In genomic region chr1:14881775-14882672, GRCh38 we compare ENCODE assay signal across 11 cellular contexts.
A peak's percentile ranks its signal among the peaks of the same experiment; 100 is the strongest.
DNase-seq lines count a peak whose midpoint lies in the region; ATAC-seq, FAIRE-seq and TF ChIP-seq lines count a peak whose summit lies in the region.
"Had no signal": no experiment of that assay in that cellular context is flagged by ENCODE, and none has a peak within 500 bp of the region (broad histone marks: within the 10 kb centered on the region; RNA-seq: fewer than 3 reads in every experiment).

No MANE protein-coding gene starts in this region.

- intact Hi-C loops in activated naive CD4-positive, alpha-beta T cell treated with anti-CD3 and anti-CD28 coated beads for 36 hours (cut with micrococcal nuclease): no loop called here

- H3K27ac ChIP-seq in astrocyte (ENCODE audit: low read depth, low read length) (no peak overlapping the region), small intestine (ENCODE audit: low read depth in 1 of 2, low read length in 1 of 2) (no peak overlapping the region)
- H3K27ac ChIP-seq: heart right ventricle had no signal

- WGBS in small intestine, 3 donors: 41 to 63% (median 45%) methylated on average over 9 of the region's 9 CpGs

- H3K4me3 Mint-ChIP-seq in astrocyte (ENCODE audit: unreplicated experiment): no peak overlapping the region
- H3K4me3 Mint-ChIP-seq in activated naive CD4-positive, alpha-beta T cell treated with anti-CD3 and anti-CD28 coated beads for 36 hours: no peak overlapping the region
- no peak overlapping the region for H3K4me3 Mint-ChIP-seq in stimulated activated effector memory CD8-positive, alpha-beta T cell treated with anti-CD3 and anti-CD28 coated beads, Interleukin-12 subunit alpha, Interleukin-12 subunit beta, amount 100 ng/mL, for 72 hours

- H3K36me3 ChIP-seq in astrocyte (ENCODE audit: insufficient read depth, low read length): no peaks in the 10 kb centered on the region
- H3K36me3 ChIP-seq in small intestine (ENCODE audit: control insufficient read depth in 2 of 2, insufficient read depth in 2 of 2, low read length in 2 of 2): no peaks in the 10 kb centered on the region
- H3K36me3 ChIP-seq: heart right ventricle had no signal

- DNase-seq in astrocyte (ENCODE audit: low read depth) (peak; percentile 32), small intestine (peak; percentile 18), NCI-H1694 treated with DMSO at 0.1 percent for 48 hours (lab: John Stamatoyannopoulos, UW) (no peak), HuH-7.5 (ENCODE audit: low spot score) (no peak)
- no peak for DNase-seq in activated naive CD4-positive, alpha-beta T cell treated with anti-CD3 and anti-CD28 coated beads for 36 hours
- DNase-seq in stimulated activated effector memory CD8-positive, alpha-beta T cell treated with anti-CD3 and anti-CD28 coated beads, Interleukin-12 subunit alpha, Interleukin-12 subunit beta, amount 100 ng/mL, for 72 hours (ENCODE audit: low spot score in 2 of 2): no peak
- DNase-seq: activated effector memory CD4-positive, alpha-beta T cell treated with Interleukin-2 at 50 U/mL for 16 hours; heart right ventricle had no signal

- no peaks in the 10 kb centered on the region for H3K4me1 ChIP-seq in astrocyte (ENCODE audit: insufficient read depth, low read length)
- H3K4me1 ChIP-seq in small intestine (ENCODE audit: control insufficient read depth in 2 of 2, insufficient read depth in 1 of 2, low read depth in 1 of 2, low read length in 1 of 2): no peaks in the 10 kb centered on the region

- H3K27me3 Mint-ChIP-seq in astrocyte (ENCODE audit: low read depth, unreplicated experiment): peaks cover 14% of the 10 kb centered on the region
- H3K27me3 Mint-ChIP-seq in activated naive CD4-positive, alpha-beta T cell treated with anti-CD3 and anti-CD28 coated beads for 36 hours (ENCODE audit: low read depth): no peaks in the 10 kb centered on the region

- no peaks in the 10 kb centered on the region for H3K9me3 ChIP-seq in astrocyte (ENCODE audit: insufficient read depth, low read depth, low read length)
- no peaks in the 10 kb centered on the region for H3K9me3 ChIP-seq in small intestine (ENCODE audit: control insufficient read depth, low read depth)
- H3K9me3 ChIP-seq: heart right ventricle had no signal

- no peak for TF ChIP-seq CTCF in astrocyte (IDR thresholded peaks at IDR 0.05; ENCODE audit: insufficient read depth, low read depth, low read length)

- no peak overlapping the region for H3K4me2 ChIP-seq in astrocyte (ENCODE audit: low read length)

- FAIRE-seq in astrocyte (lab: Jason Lieb, UNC) (no peak), small intestine (lab: Jason Lieb, UNC) (no peak)
- FAIRE-seq: colon had no signal

- H3K36me3 Mint-ChIP-seq in astrocyte (ENCODE audit: low read depth, unreplicated experiment): peaks cover 2% of the 10 kb centered on the region
- no peaks in the 10 kb centered on the region for H3K36me3 Mint-ChIP-seq in activated naive CD4-positive, alpha-beta T cell treated with anti-CD3 and anti-CD28 coated beads for 36 hours (ENCODE audit: low read depth)
- H3K36me3 Mint-ChIP-seq in stimulated activated effector memory CD8-positive, alpha-beta T cell treated with anti-CD3 and anti-CD28 coated beads, Interleukin-12 subunit alpha, Interleukin-12 subunit beta, amount 100 ng/mL, for 72 hours: no peaks in the 10 kb centered on the region

- H3K27ac Mint-ChIP-seq in astrocyte (ENCODE audit: unreplicated experiment): no peak overlapping the region
- no peak overlapping the region for H3K27ac Mint-ChIP-seq in activated naive CD4-positive, alpha-beta T cell treated with anti-CD3 and anti-CD28 coated beads for 36 hours
- no peak overlapping the region for H3K27ac Mint-ChIP-seq in stimulated activated effector memory CD8-positive, alpha-beta T cell treated with anti-CD3 and anti-CD28 coated beads, Interleukin-12 subunit alpha, Interleukin-12 subunit beta, amount 100 ng/mL, for 72 hours

- H3K79me2 ChIP-seq in astrocyte (ENCODE audit: insufficient read depth, low read length): no peaks in the 10 kb centered on the region

- H3K9ac ChIP-seq in astrocyte (ENCODE audit: low read length): no peak overlapping the region

- H4K20me1 ChIP-seq in astrocyte (ENCODE audit: insufficient read depth, low read length): no peaks in the 10 kb centered on the region

- H3K4me1 Mint-ChIP-seq in astrocyte (ENCODE audit: low read depth, unreplicated experiment): no peaks in the 10 kb centered on the region
- H3K4me1 Mint-ChIP-seq in activated naive CD4-positive, alpha-beta T cell treated with anti-CD3 and anti-CD28 coated beads for 36 hours (ENCODE audit: low read depth): no peaks in the 10 kb centered on the region
- H3K4me1 Mint-ChIP-seq in stimulated activated effector memory CD8-positive, alpha-beta T cell treated with anti-CD3 and anti-CD28 coated beads, Interleukin-12 subunit alpha, Interleukin-12 subunit beta, amount 100 ng/mL, for 72 hours: no peaks in the 10 kb centered on the region

- peaks cover 6% of the 10 kb centered on the region for H3K9me3 Mint-ChIP-seq in astrocyte (ENCODE audit: unreplicated experiment)
- H3K9me3 Mint-ChIP-seq in activated naive CD4-positive, alpha-beta T cell treated with anti-CD3 and anti-CD28 coated beads for 36 hours: no peaks in the 10 kb centered on the region
- no peaks in the 10 kb centered on the region for H3K9me3 Mint-ChIP-seq in stimulated activated effector memory CD8-positive, alpha-beta T cell treated with anti-CD3 and anti-CD28 coated beads, Interleukin-12 subunit alpha, Interleukin-12 subunit beta, amount 100 ng/mL, for 72 hours

- ATAC-seq in GM18909 (IDR thresholded peaks at IDR 0.05; ENCODE audit: poor library complexity, unreplicated experiment) (peak; percentile 50), HG03103 (IDR thresholded peaks at IDR 0.05; ENCODE audit: low read depth, unreplicated experiment) (peak; percentile 91)
- no peak for ATAC-seq in stimulated activated effector memory CD8-positive, alpha-beta T cell treated with anti-CD3 and anti-CD28 coated beads, Interleukin-12 subunit alpha, Interleukin-12 subunit beta, amount 100 ng/mL, for 72 hours
- ATAC-seq: heart right ventricle had no signal

- CTCF ChIA-PET in activated naive CD4-positive, alpha-beta T cell treated with anti-CD3 and anti-CD28 coated beads for 36 hours (lab: Charles Lee): interaction anchor here (1.0 kb wide), 1 partner anchor 146 kb away, joined by 3 read pairs; no protein-coding TSS in a partner anchor

- H3K27me3 ChIP-seq in astrocyte (ENCODE audit: insufficient read depth, low read length) (no peaks in the 10 kb centered on the region), small intestine (ENCODE audit: control insufficient read depth in 2 of 2, insufficient read depth in 2 of 2, low read length in 2 of 2) (peaks cover 0 to 3% of the 10 kb centered on the region in 2 donors)

- H3K4me3 ChIP-seq in astrocyte (ENCODE audit: insufficient read depth, low read depth, low read length) (no peak overlapping the region), small intestine (ENCODE audit: low read depth in 1 of 2, low read length in 2 of 2) (no peak overlapping the region)
- H3K4me3 ChIP-seq: heart right ventricle had no signal

- no peak overlapping the region for H2AFZ ChIP-seq in astrocyte (ENCODE audit: low read depth, low read length)

Comparison
In these comparisons a context has a peak if more than half of its experiments do, and no peak if none do; other contexts are left out.
1. DNase-seq: peak in astrocyte (single experiment) and small intestine (single experiment); none in activated naive CD4-positive, alpha-beta T cell treated with anti-CD3 and anti-CD28 coated beads for 36 hours (single experiment), NCI-H1694 treated with DMSO at 0.1 percent for 48 hours (single experiment), stimulated activated effector memory CD8-positive, alpha-beta T cell treated with anti-CD3 and anti-CD28 coated beads, Interleukin-12 subunit alpha, Interleukin-12 subunit beta, amount 100 ng/mL, for 72 hours (0 of 2) and HuH-7.5 (single experiment).